In the genomic region with DNA sequence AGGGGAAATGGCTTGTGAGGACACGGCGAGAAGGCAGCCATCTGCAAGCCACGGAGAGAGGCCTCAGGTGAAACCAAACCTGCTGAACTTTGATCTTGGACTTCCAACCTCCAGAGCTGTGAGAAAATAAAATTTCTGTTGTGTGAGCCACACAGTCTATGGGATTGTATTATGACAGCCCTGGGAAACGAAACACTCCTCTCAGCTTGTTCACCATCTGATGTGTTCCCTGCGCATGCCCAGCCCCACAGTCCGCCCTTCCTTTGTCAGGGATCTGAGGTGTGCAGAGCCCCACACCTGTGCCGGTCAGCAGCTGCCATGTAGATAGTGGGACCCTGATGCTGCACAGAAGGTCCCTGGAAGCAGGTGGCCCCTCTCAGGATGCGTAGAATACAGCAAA, we compare ENCODE assay signal across 1 cellular context.
TF ChIP-seq lines count a peak whose summit lies in the region.

No MANE protein-coding gene starts in this region.

TF ChIP-seq in HepG2, 621 proteins besides CTCF, POLR2A, EP300 and RAD21:
- TF ChIP-seq, protein P1, sequence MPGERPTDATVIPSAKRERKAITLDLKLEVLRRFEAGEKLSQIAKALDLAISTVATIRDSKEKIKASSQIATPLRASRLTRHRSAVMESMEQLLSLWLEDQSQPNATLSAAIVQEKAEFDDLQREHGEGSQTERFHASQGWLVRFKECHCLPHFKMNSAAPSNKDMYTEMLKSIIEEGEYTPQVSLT (CRISPR knock-in tag; IDR thresholded peaks at IDR 0.05; ENCODE audit: borderline replicate concordance, low read depth) = no peak
- TF ChIP-seq HNF4A (CRISPR knock-in tag; IDR thresholded peaks at IDR 0.05) (peak; percentile 57; the same call in 1 of the 2 replicates), DNMT3B (CRISPR knock-in tag; conservative IDR thresholded peaks at IDR 0.05) (no peak), ZNF564 (CRISPR knock-in tag; IDR thresholded peaks at IDR 0.05) (0 out of 2 replicates have a peak, but pooled peaks have one; percentile 38), ZNF17 (CRISPR knock-in tag; IDR thresholded peaks at IDR 0.05) (no peak), ZFX (CRISPR knock-in tag; IDR thresholded peaks at IDR 0.05; ENCODE audit: low read depth) (0 out of 2 replicates have a peak, but pooled peaks have one; percentile 5)
- TF ChIP-seq, protein P2, sequence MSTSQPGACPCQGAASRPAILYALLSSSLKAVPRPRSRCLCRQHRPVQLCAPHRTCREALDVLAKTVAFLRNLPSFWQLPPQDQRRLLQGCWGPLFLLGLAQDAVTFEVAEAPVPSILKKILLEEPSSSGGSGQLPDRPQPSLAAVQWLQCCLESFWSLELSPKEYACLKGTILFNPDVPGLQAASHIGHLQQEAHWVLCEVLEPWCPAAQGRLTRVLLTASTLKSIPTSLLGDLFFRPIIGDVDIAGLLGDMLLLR (CRISPR knock-in tag; IDR thresholded peaks at IDR 0.05) = no peak
